Comparison of ENCODE assay signal across 9 cellular contexts in the genomic region with DNA sequence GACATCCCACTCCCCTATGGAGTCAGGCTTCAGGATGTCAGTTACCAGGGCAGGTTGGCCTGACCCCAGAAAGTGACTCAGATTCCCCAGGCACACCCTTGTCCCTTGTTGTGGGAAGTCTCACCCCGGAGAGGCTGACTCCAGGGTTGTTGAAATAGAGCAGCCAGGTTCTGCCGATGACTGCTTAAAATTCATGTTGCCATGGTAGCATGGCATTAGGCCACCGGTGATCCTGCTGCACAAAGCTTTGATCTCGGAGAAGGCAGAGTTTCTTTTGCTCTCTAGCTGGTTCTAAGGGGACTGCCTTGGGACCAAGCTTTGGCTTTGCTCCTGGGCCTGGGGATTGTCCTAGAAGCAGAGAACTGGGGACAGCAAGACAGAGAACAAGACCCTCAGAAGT.
DNase-seq lines count a peak whose midpoint lies in the region; ATAC-seq lines count a peak whose summit lies in the region.
"Had no signal": no experiment of that assay in that cellular context is flagged by ENCODE, and none has a peak within 500 bp of the region (broad histone marks: within the 10 kb centered on the region; RNA-seq: fewer than 3 reads in every experiment).

No MANE protein-coding gene starts in this region.

- DNase-seq in Daoy (ENCODE audit: low read depth) (peak; percentile 72), NCI-H146 treated with DMSO at 0.1 percent for 48 hours (lab: John Stamatoyannopoulos, UW; ENCODE audit: unreplicated experiment) (peak; percentile 54), cerebellar cortex (ENCODE audit: low spot score) (peak; percentile 5), myocyte (ENCODE audit: low read depth) (peak; percentile 16), T-helper 2 cell (no peak)
- DNase-seq in stimulated activated naive CD4-positive, alpha-beta T cell treated with Interleukin-2 at 50 U/mL for 16 hours (lab: John Stamatoyannopoulos, UW): no peak
- DNase-seq: activated CD4-positive, CD25-positive, alpha-beta regulatory T cell had no signal

- no peak for ATAC-seq in HG02571 (IDR thresholded peaks at IDR 0.05; ENCODE audit: unreplicated experiment)
- no peak for ATAC-seq in HG02885 (IDR thresholded peaks at IDR 0.05; ENCODE audit: poor library complexity, unreplicated experiment)

Comparison
In these comparisons a context has a peak if more than half of its experiments do, and no peak if none do; other contexts are left out.
1. DNase-seq: peak in Daoy (single experiment), NCI-H146 treated with DMSO at 0.1 percent for 48 hours (single experiment), cerebellar cortex (single experiment) and myocyte (single experiment); none in stimulated activated naive CD4-positive, alpha-beta T cell treated with Interleukin-2 at 50 U/mL for 16 hours (single experiment) and T-helper 2 cell (0 of 5).